Comparison of ENCODE assay signal across 8 cellular contexts in the genomic region with DNA sequence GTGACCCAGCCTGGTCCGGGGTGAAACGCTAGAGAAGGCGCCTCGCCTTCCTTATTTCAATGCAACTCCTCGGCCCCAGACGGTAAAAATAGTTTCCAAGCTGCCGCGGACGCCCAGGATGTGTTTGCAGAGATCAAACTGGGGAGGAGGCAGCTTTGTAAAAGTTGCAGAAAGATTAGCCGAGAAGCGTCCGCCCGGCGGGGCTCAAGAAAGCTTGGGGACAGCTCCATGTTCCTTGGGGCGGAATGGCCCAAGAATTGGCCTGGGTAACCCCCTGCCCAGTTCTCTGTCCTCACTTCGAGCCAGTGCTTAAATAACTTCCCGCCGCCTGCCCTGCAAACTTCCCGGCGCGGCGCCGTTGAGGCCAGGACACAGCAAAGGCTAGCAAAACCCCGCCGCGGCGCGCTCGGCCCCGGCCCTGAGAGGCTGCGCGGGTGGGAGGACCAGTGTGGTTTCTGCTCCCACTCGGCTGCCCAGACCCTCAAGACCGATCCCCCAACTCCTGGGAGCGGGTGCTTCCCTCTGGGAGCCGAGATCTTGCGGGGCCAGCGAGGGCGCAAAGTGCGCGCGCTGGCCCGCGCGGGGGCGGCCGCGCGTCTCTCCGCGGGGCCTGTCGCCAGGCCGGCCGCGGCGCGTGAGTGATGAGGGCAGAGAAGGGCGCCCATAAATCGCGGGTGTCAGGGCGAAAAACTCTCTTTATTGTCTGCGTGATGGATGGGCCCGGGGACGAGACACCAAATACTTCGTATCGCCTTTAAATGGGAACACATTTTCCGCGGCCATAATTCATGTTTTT. TPM values are rescaled to one million over a fixed set of nuclear protein-coding genes. Genes with fewer than 3 reads are reported as not detected.
DNase-seq lines count a peak whose midpoint lies in the region; ATAC-seq and TF ChIP-seq lines count a peak whose summit lies in the region.

No MANE protein-coding gene starts in this region.

- H3K36me3 Mint-ChIP-seq in T-helper 2 cell treated with Interferon-gamma antibody and Interleukin-4, amounts not matched to agents 5 μg/mL and 100 μg/mL, for 36 hours (ENCODE audit: low read depth) = peaks cover 2% of the 10 kb centered on the region

- H3K9me3 Mint-ChIP-seq in T-helper 2 cell treated with Interferon-gamma antibody and Interleukin-4, amounts not matched to agents 5 μg/mL and 100 μg/mL, for 36 hours = no peaks in the 10 kb centered on the region

- H3K27me3 ChIP-seq in body of pancreas (no peaks in the 10 kb centered on the region), testis (no peaks in the 10 kb centered on the region)

- 21 to 52% methylated on average over 42 to 66 of the region's 68 CpGs for whole genome bisulfite sequencing in body of pancreas, 2 donors
- WGBS in testis, 2 donors = 33 to 64% methylated on average over 19 to 65 of the region's 68 CpGs

- intact Hi-C loops in body of pancreas (cut with DNase I) (loop anchor here (10.0 kb wide), 1 partner anchor 627 kb away; no protein-coding TSS in a partner anchor), testis (cut with DNase I; ENCODE audit: low total_unique reads) (loop anchor here (10.0 kb wide), 2 partner anchors 507 to 627 kb away; no protein-coding TSS in a partner anchor)

- ATAC-seq in body of pancreas (no peak), GM19452 (IDR thresholded peaks at IDR 0.05; ENCODE audit: unreplicated experiment) (no peak)

- H3K4me3 ChIP-seq in body of pancreas = peak overlapping the region; percentile 54 to 95
- H3K4me3 ChIP-seq in testis = peak overlapping the region; percentile 74 to 84

- no peak for DNase-seq in T-helper 2 cell treated with Interferon-gamma antibody and Interleukin-4, amounts not matched to agents 5 μg/mL and 100 μg/mL, for 36 hours (ENCODE audit: low spot score)
- no peak for DNase-seq in T-helper 2 cell
- peak; percentile 35 to 64 (median 46) for DNase-seq in body of pancreas
- peak; percentile 36 for DNase-seq in kidney tubule cell (ENCODE audit: low spot score)
- peak; percentile 57 for DNase-seq in testis
- no peak for DNase-seq in SIG-M5 treated with dmso at 0.1 percent for 504 hours (lab: John Stamatoyannopoulos, UW; ENCODE audit: unreplicated experiment)
- DNase-seq in glomerular visceral epithelial cell (ENCODE audit: extremely low spot score) = no peak

- peak overlapping the region; percentile 63 to 100 (median 90) for H3K27ac ChIP-seq in body of pancreas
- peak overlapping the region in 1 of 2 donors; percentile 86 for H3K27ac ChIP-seq in testis

- H3K4me1 Mint-ChIP-seq in T-helper 2 cell treated with Interferon-gamma antibody and Interleukin-4, amounts not matched to agents 5 μg/mL and 100 μg/mL, for 36 hours (ENCODE audit: low read depth) = peaks cover 10% of the 10 kb centered on the region

- TF ChIP-seq POLR2A in body of pancreas (IDR thresholded peaks at IDR 0.05) = peak in 1 of 3 donors; percentile 23
- no peak for TF ChIP-seq POLR2A in testis (IDR thresholded peaks at IDR 0.05)

- no peaks in the 10 kb centered on the region for H3K9me3 ChIP-seq in body of pancreas
- H3K9me3 ChIP-seq in testis = no peaks in the 10 kb centered on the region

- peaks cover 81% of the 10 kb centered on the region for H3K27me3 Mint-ChIP-seq in T-helper 2 cell treated with Interferon-gamma antibody and Interleukin-4, amounts not matched to agents 5 μg/mL and 100 μg/mL, for 36 hours (ENCODE audit: low read depth)

- TF ChIP-seq CTCF in body of pancreas (IDR thresholded peaks at IDR 0.05) = peak in 2 of 7 experiments; percentile 13 to 22
- TF ChIP-seq CTCF in testis (IDR thresholded peaks at IDR 0.05) = no peak

- H3K36me3 ChIP-seq in body of pancreas (replicated peaks in 1 of 2; ENCODE audit: insufficient read depth in 1 of 2, low read depth in 2 of 2) (no peaks in the 10 kb centered on the region), testis (ENCODE audit: low read depth, missing control alignments) (no peaks in the 10 kb centered on the region)

- H3K4me1 ChIP-seq in body of pancreas = peaks cover 42% of the 10 kb centered on the region
- peaks cover 3% of the 10 kb centered on the region for H3K4me1 ChIP-seq in testis

- no peak overlapping the region for H3K27ac Mint-ChIP-seq in T-helper 2 cell treated with Interferon-gamma antibody and Interleukin-4, amounts not matched to agents 5 μg/mL and 100 μg/mL, for 36 hours

- H3K4me3 Mint-ChIP-seq in T-helper 2 cell treated with Interferon-gamma antibody and Interleukin-4, amounts not matched to agents 5 μg/mL and 100 μg/mL, for 36 hours = peak overlapping the region; percentile 65

RNA-seq across cellular contexts. Expression of a gene that starts 6.3 kb away (rescaled TPM):
- 10 to 100 TPM; 20.8 to 38.6 TPM for total RNA-seq in body of pancreas
- 1 to 10 TPM; 8.0 to 9.8 TPM for total RNA-seq in testis
- 7.0 TPM for polyA plus RNA-seq in testis (ENCODE audit: insufficient read depth, low read depth, low replicate concordance)

RNA-seq across cellular contexts. Expression of a gene that starts 23.5 kb away (rescaled TPM):
- total RNA-seq in body of pancreas (10 to 100 TPM; 12.2 to 25.4 TPM), testis (10 to 100 TPM in 1 of 2 donors, 1 to 10 TPM in 1; 7.6 to 10.6 TPM)
- 13.8 TPM for polyA plus RNA-seq in testis (ENCODE audit: insufficient read depth, low read depth, low replicate concordance)

Comparison
In these comparisons a context has a peak if more than half of its experiments do, and no peak if none do; other contexts are left out.
1. DNase-seq: peak in body of pancreas (4 of 4), kidney tubule cell (single experiment) and testis (single experiment); none in T-helper 2 cell treated with Interferon-gamma antibody and Interleukin-4, amounts not matched to agents 5 μg/mL and 100 μg/mL, for 36 hours (single experiment), T-helper 2 cell (0 of 5), SIG-M5 treated with dmso at 0.1 percent for 504 hours (single experiment) and glomerular visceral epithelial cell (single experiment).